ENCODE assay signal across 18 cellular contexts in genomic region chr2:54656863-54657262, GRCh38.
"Had no signal": no experiment of that assay in that cellular context is flagged by ENCODE, and none has a peak within 500 bp of the region (broad histone marks: within the 10 kb centered on the region; RNA-seq: fewer than 3 reads in every experiment).

No MANE protein-coding gene starts in this region.

- H3K27ac Mint-ChIP-seq: activated CD4-positive, alpha-beta memory T cell treated with anti-CD3 and anti-CD28 coated beads, Interleukin-2, amount 10 ng/mL, durations not matched to agents 7 days and 5 days; activated CD4-positive, alpha-beta T cell treated with anti-CD3 and anti-CD28 coated beads, Interleukin-2, amount 10 ng/mL, durations not matched to agents 7 days and 5 days; activated naive CD4-positive, alpha-beta T cell treated with anti-CD3 and anti-CD28 coated beads, Interleukin-2, amount 10 ng/mL, durations not matched to agents 7 days and 5 days had no signal

- H3K4me3 ChIP-seq: breast epithelium, heart right ventricle, left lung, skin epidermis, upper lobe of left lung, vagina had no signal

- H3K4me1 ChIP-seq: breast epithelium had no signal

- H3K4me3 Mint-ChIP-seq: activated CD4-positive, alpha-beta memory T cell treated with anti-CD3 and anti-CD28 coated beads, Interleukin-2, amount 10 ng/mL, durations not matched to agents 7 days and 5 days; activated CD4-positive, alpha-beta T cell treated with anti-CD3 and anti-CD28 coated beads, Interleukin-2, amount 10 ng/mL, durations not matched to agents 7 days and 5 days; activated naive CD4-positive, alpha-beta T cell treated with anti-CD3 and anti-CD28 coated beads, Interleukin-2, amount 10 ng/mL, durations not matched to agents 7 days and 5 days; activated naive CD8-positive, alpha-beta T cell treated with anti-CD3 and anti-CD28 coated beads, Interleukin-2, amount 50 U/mL, for 24 hours; activated T-cell treated with anti-CD3 and anti-CD28 coated beads, Interleukin-2, amount 50 U/mL, for 24 hours; central memory CD8-positive, alpha-beta T cell; nephron had no signal

- H3K9me3 Mint-ChIP-seq: activated CD4-positive, alpha-beta memory T cell treated with anti-CD3 and anti-CD28 coated beads, Interleukin-2, amount 10 ng/mL, durations not matched to agents 7 days and 5 days; activated CD4-positive, alpha-beta T cell treated with anti-CD3 and anti-CD28 coated beads, Interleukin-2, amount 10 ng/mL, durations not matched to agents 7 days and 5 days; activated naive CD4-positive, alpha-beta T cell treated with anti-CD3 and anti-CD28 coated beads, Interleukin-2, amount 10 ng/mL, durations not matched to agents 7 days and 5 days; activated naive CD8-positive, alpha-beta T cell treated with anti-CD3 and anti-CD28 coated beads, Interleukin-2, amount 50 U/mL, for 24 hours; activated T-cell treated with anti-CD3 and anti-CD28 coated beads, Interleukin-2, amount 50 U/mL, for 24 hours; central memory CD8-positive, alpha-beta T cell; nephron had no signal

- H3K9me3 ChIP-seq: breast epithelium, heart right ventricle, left lung, neutrophil, upper lobe of left lung, vagina had no signal

- H3K27ac ChIP-seq: breast epithelium, left lung, neutrophil, vagina had no signal

- DNase-seq: activated CD4-positive, alpha-beta T cell treated with anti-CD3 and anti-CD28 coated beads for 1 hour; activated CD8-positive, alpha-beta memory T cell treated with anti-CD3 and anti-CD28 coated beads, Interleukin-2, amount 50 U/mL, for 48 hours; activated gamma-delta T cell; effector memory CD4-positive, alpha-beta T cell; heart right ventricle; left lung; upper lobe of left lung had no signal

- H3K27me3 ChIP-seq: breast epithelium, heart right ventricle, left lung, neutrophil, upper lobe of left lung, vagina had no signal

- H3K27me3 Mint-ChIP-seq: activated CD4-positive, alpha-beta memory T cell treated with anti-CD3 and anti-CD28 coated beads, Interleukin-2, amount 10 ng/mL, durations not matched to agents 7 days and 5 days; activated CD4-positive, alpha-beta T cell treated with anti-CD3 and anti-CD28 coated beads, Interleukin-2, amount 10 ng/mL, durations not matched to agents 7 days and 5 days; activated naive CD4-positive, alpha-beta T cell treated with anti-CD3 and anti-CD28 coated beads, Interleukin-2, amount 10 ng/mL, durations not matched to agents 7 days and 5 days; activated naive CD8-positive, alpha-beta T cell treated with anti-CD3 and anti-CD28 coated beads, Interleukin-2, amount 50 U/mL, for 24 hours; activated T-cell treated with anti-CD3 and anti-CD28 coated beads, Interleukin-2, amount 50 U/mL, for 24 hours; central memory CD8-positive, alpha-beta T cell had no signal
